ENCODE assay signal across 16 cellular contexts in the genomic region with DNA sequence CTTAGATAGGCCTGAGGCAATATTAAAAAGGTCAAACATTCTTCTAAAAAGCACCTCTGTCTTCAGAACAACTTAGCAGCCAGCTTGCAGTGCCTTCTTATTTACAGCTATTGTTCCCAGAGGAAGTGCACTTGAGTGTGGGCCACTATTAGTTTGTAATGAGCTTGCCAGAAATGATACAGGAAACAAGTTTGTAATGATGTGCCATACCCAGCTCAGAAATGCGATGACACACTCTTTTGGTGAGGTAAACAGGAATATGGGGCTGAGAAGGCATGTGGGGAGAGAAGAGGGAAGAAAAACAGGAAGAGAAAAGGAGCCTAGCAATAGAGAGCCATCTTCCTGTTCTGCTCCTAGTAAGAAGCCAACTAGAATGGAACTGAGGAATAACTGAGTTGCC.
DNase-seq lines count a peak whose midpoint lies in the region; ATAC-seq and TF ChIP-seq lines count a peak whose summit lies in the region.
"Had no signal": no experiment of that assay in that cellular context is flagged by ENCODE, and none has a peak within 500 bp of the region (broad histone marks: within the 10 kb centered on the region; RNA-seq: fewer than 3 reads in every experiment).

No MANE protein-coding gene starts in this region.

- no peak for ATAC-seq in HG03175 (IDR thresholded peaks at IDR 0.05; ENCODE audit: unreplicated experiment)
- no peak for ATAC-seq in GM21515 (IDR thresholded peaks at IDR 0.05; ENCODE audit: unreplicated experiment)
- ATAC-seq: HCT116 had no signal

- TF ChIP-seq CTCF in epithelial cell of esophagus (IDR thresholded peaks at IDR 0.05; ENCODE audit: insufficient read depth, low read depth, low read length, missing control alignments) (no peak), retinal pigment epithelial cell (conservative IDR thresholded peaks at IDR 0.05; ENCODE audit: low read depth, low read length) (no peak)

- DNase-seq in DMS53 (lab: John Stamatoyannopoulos, UW) (peak; percentile 48), DMS53 treated with DMSO at 0.1 percent for 48 hours (lab: John Stamatoyannopoulos, UW; ENCODE audit: unreplicated experiment) (no peak), RKO (ENCODE audit: low spot score) (peak; percentile 23), epithelial cell of esophagus (ENCODE audit: low read depth) (peak; percentile 68), retinal pigment epithelial cell (ENCODE audit: low read depth) (peak; percentile 0), DMS 273 treated with DMSO at 0.1 percent for 48 hours (lab: John Stamatoyannopoulos, UW) (no peak)
- DNase-seq: 8988T, C1 segment of cervical spinal cord, GM23248, NCI-H1048, NCI-H1694, NCI-H2171 treated with DMSO at 0.1 percent for 48 hours, NCI-H510A had no signal

- no peak overlapping the region for H3K4me3 ChIP-seq in epithelial cell of esophagus (ENCODE audit: low read length)
- no peak overlapping the region for H3K4me3 ChIP-seq in retinal pigment epithelial cell (ENCODE audit: low read length)
- H3K4me3 ChIP-seq: GM23248 had no signal

Comparison
In these comparisons a context has a peak if more than half of its experiments do, and no peak if none do; other contexts are left out.
1. DNase-seq: peak in DMS53 (single experiment), RKO (single experiment), epithelial cell of esophagus (single experiment) and retinal pigment epithelial cell (single experiment); none in DMS53 treated with DMSO at 0.1 percent for 48 hours (single experiment) and DMS 273 treated with DMSO at 0.1 percent for 48 hours (single experiment).